17 cellular contexts compared by ENCODE assay signal in genomic region chr4:116015062-116015461, GRCh38.
"Had no signal": no experiment of that assay in that cellular context is flagged by ENCODE, and none has a peak within 500 bp of the region (broad histone marks: within the 10 kb centered on the region; RNA-seq: fewer than 3 reads in every experiment).

No MANE protein-coding gene starts in this region.

- H3K4me3 Mint-ChIP-seq: activated B cell treated with CpG ODN at 0.5 μM for 24 hours; activated CD4-positive, alpha-beta T cell treated with anti-CD3 and anti-CD28 coated beads, Interleukin-2, amount 10 ng/mL, durations not matched to agents 7 days and 5 days; activated naive CD4-positive, alpha-beta T cell treated with anti-CD3 and anti-CD28 coated beads for 36 hours; nephron progenitor cell; stimulated activated naive B cell treated with anti-CD40 and anti-IgM and Interleukin-4, amounts not matched to agents 10 μg/mL and 1 μg/mL and 100 μg/mL, for 72 hours had no signal

- H3K4me3 ChIP-seq: colonic mucosa, gastrocnemius medialis, heart right ventricle, left lung, prostate gland, spleen, upper lobe of left lung had no signal

- H3K36me3 ChIP-seq: colonic mucosa, gastrocnemius medialis, heart right ventricle, left lung, prostate gland, spleen, upper lobe of left lung had no signal

- ATAC-seq: gastrocnemius medialis; heart right ventricle; left lung; sciatic nerve; stimulated activated naive B cell treated with anti-CD40 and anti-IgM and Interleukin-4, amounts not matched to agents 10 μg/mL and 1 μg/mL and 100 μg/mL, for 72 hours had no signal

- H3K4me1 Mint-ChIP-seq: activated B cell treated with CpG ODN at 0.5 μM for 24 hours; activated CD4-positive, alpha-beta T cell treated with anti-CD3 and anti-CD28 coated beads, Interleukin-2, amount 10 ng/mL, durations not matched to agents 7 days and 5 days; nephron progenitor cell; stimulated activated naive B cell treated with anti-CD40 and anti-IgM and Interleukin-4, amounts not matched to agents 10 μg/mL and 1 μg/mL and 100 μg/mL, for 72 hours had no signal

- H3K9me3 ChIP-seq: gastrocnemius medialis, prostate gland had no signal

- H3K27me3 Mint-ChIP-seq: activated B cell treated with CpG ODN at 0.5 μM for 24 hours; activated CD4-positive, alpha-beta T cell treated with anti-CD3 and anti-CD28 coated beads, Interleukin-2, amount 10 ng/mL, durations not matched to agents 7 days and 5 days; stimulated activated naive B cell treated with anti-CD40 and anti-IgM and Interleukin-4, amounts not matched to agents 10 μg/mL and 1 μg/mL and 100 μg/mL, for 72 hours had no signal

- H3K27ac ChIP-seq: colonic mucosa, gastrocnemius medialis, heart right ventricle, left lung, prostate gland, upper lobe of left lung had no signal

- DNase-seq: activated B cell treated with CpG ODN at 0.5 μM for 24 hours; activated CD4-positive, alpha-beta T cell treated with anti-CD3 and anti-CD28 coated beads, Interleukin-2, amount 10 ng/mL, durations not matched to agents 7 days and 5 days; activated CD8-positive, alpha-beta memory T cell treated with anti-CD3 and anti-CD28 coated beads for 24 hours; activated naive CD4-positive, alpha-beta T cell treated with anti-CD3 and anti-CD28 coated beads for 36 hours; colonic mucosa; effector CD4-positive, alpha-beta T cell; gastrocnemius medialis; heart right ventricle; left lung; nephron progenitor cell; spleen; stimulated activated CD4-positive, alpha-beta T cell treated with anti-CD3 and anti-CD28 coated beads, Interleukin-1b, Interleukin-23, amount 100 ng/mL, for 48 hours; stimulated activated naive B cell treated with anti-CD40 and anti-IgM and Interleukin-4, amounts not matched to agents 10 μg/mL and 1 μg/mL and 100 μg/mL, for 72 hours; substantia nigra; upper lobe of left lung had no signal

- H3K27ac Mint-ChIP-seq: activated B cell treated with CpG ODN at 0.5 μM for 24 hours; activated CD4-positive, alpha-beta T cell treated with anti-CD3 and anti-CD28 coated beads, Interleukin-2, amount 10 ng/mL, durations not matched to agents 7 days and 5 days; activated naive CD4-positive, alpha-beta T cell treated with anti-CD3 and anti-CD28 coated beads for 36 hours; nephron progenitor cell; stimulated activated naive B cell treated with anti-CD40 and anti-IgM and Interleukin-4, amounts not matched to agents 10 μg/mL and 1 μg/mL and 100 μg/mL, for 72 hours had no signal

- H3K27me3 ChIP-seq: colonic mucosa, gastrocnemius medialis, heart right ventricle, left lung, spleen, upper lobe of left lung had no signal

- H3K4me1 ChIP-seq: colonic mucosa, gastrocnemius medialis, heart right ventricle, left lung, prostate gland, spleen, upper lobe of left lung had no signal
